In the genomic region with DNA sequence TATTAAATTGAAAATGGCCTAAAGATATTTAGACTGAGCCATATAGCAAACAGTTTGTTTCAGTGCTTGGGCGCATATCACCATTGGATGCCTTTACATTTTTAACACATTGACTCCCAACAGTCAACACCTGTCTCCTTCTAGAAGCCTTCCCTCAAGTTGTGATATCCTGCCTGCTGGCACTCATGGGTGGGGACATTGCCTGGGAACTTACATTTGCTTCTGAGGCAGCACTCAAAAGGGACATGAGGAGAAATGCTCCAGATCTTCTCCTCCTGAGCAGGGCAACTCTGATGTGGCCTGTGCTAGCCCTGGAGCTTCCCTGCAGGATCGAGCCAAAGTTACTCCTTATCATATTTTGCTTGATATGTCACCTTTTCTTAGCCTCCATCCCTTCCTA, we compare ENCODE assay signal across 22 cellular contexts.
"Had no signal": no experiment of that assay in that cellular context is flagged by ENCODE, and none has a peak within 500 bp of the region (broad histone marks: within the 10 kb centered on the region; RNA-seq: fewer than 3 reads in every experiment).

No MANE protein-coding gene starts in this region.

- H3K36me3 ChIP-seq: Peyer's patch, SJCRH30 had no signal

- H3K4me1 ChIP-seq: Peyer's patch, SJCRH30 had no signal

- H3K4me3 ChIP-seq: Peyer's patch, SJCRH30 had no signal

- H3K9me3 ChIP-seq: Peyer's patch, SJCRH30 had no signal

- H3K27me3 ChIP-seq: Peyer's patch, SJCRH30 had no signal

- ATAC-seq: PC-3, Right ventricle myocardium inferior, SK-N-SH treated with all-trans-retinoic acid at 6 μM for 48 hours had no signal

- H3K27ac ChIP-seq: HL-60, Peyer's patch, SJCRH30 had no signal

- DNase-seq: KBM-7, NCI-H1092, NCI-H1105 treated with DMSO at 0.1 percent for 48 hours, NCI-H1417 treated with DMSO at 0.1 percent for 48 hours, NCI-H146, NCI-H1694 treated with DMSO at 0.1 percent for 48 hours, NCI-H1930, NCI-H2081 treated with DMSO at 0.1 percent for 48 hours, NCI-H2171 treated with DMSO at 0.1 percent for 48 hours, NCI-H345, NCI-H446 treated with DMSO at 0.1 percent for 48 hours, NCI-H510A treated with DMSO at 0.1 percent for 48 hours, NCI-H526, NCI-H82, PC-3, Peyer's patch, SHP77 treated with DMSO at 0.1 percent for 48 hours, T-helper 1 cell had no signal
